Comparison of ENCODE assay signal across 18 cellular contexts in the genomic region with DNA sequence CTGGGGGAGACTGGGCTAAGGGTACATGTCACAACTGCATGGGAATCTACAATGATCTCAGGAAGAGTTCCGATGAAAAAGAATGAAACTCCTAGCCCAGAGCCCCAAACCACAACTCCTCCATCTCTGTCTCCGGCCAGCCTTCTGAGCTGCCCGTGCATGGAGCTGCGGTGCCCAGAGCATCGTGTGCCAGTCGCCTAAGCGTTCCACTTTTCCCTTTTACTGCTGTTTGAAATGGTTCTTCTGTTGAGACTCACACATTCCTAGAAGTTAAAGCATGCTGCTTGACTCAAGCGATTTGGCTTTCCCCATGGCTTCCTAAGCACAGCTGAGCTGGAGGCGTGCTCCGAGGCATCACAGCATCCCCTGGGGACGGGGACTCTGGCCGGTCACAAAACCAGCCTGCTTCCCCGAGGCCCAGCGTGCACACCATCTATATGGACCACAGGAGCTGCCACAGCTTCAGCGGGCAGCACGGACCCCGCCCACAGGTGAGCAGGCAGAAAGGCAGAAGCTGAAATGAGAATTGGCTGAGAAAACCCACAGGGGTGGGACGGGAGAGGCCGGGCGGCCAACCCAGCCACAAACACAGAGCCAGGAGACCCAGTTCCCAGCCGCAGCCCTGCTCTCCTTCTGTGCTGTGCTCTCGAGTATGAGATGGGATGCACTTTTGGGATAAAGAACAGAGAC. TPM values are rescaled to one million over a fixed set of nuclear protein-coding genes. Genes with fewer than 3 reads are reported as not detected.
"Had no signal": no experiment of that assay in that cellular context is flagged by ENCODE, and none has a peak within 500 bp of the region (broad histone marks: within the 10 kb centered on the region; RNA-seq: fewer than 3 reads in every experiment).

No MANE protein-coding gene starts in this region.

- H3K27ac ChIP-seq: ovary, right lobe of liver, stomach, thyroid gland had no signal

- DNase-seq: cortex of kidney; effector memory CD4-positive, alpha-beta T cell; mucosa of descending colon; natural killer cell; stimulated activated CD4-positive, alpha-beta T cell treated with anti-CD3 and anti-CD28 coated beads, Interleukin-2, amount 100 ng/mL, for 24 hours; stimulated activated CD4-positive, alpha-beta T cell treated with anti-CD3 and anti-CD28 coated beads, Interleukin-4, amount 100 ng/mL, for 4 hours; stimulated activated naive CD4-positive, alpha-beta T cell; stomach; thyroid gland had no signal

- H3K9me3 ChIP-seq: mucosa of descending colon, ovary, right lobe of liver, thyroid gland had no signal

- ATAC-seq: esophagus mucosa, mucosa of descending colon, natural killer cell had no signal

- H3K4me3 ChIP-seq: heart left ventricle, lung, mucosa of descending colon, ovary, right lobe of liver, stomach, thyroid gland had no signal

- H3K36me3 ChIP-seq: ovary, right lobe of liver, thyroid gland had no signal

- H3K27me3 ChIP-seq: heart left ventricle, ovary, right lobe of liver, stomach, thyroid gland had no signal

RNA-seq across cellular contexts. Expression of a gene that starts 53.0 kb away (rescaled TPM):
- total RNA-seq: cardiac septum, fibroblast of lung, mucosa of descending colon, myocyte, natural killer cell, skeletal muscle tissue, thyroid gland had no signal
- polyA plus RNA-seq: fibroblast of lung had no signal
